24 cellular contexts compared by ENCODE assay signal in genomic region chr1:151265446-151266236, GRCh38. TPM values are rescaled to one million over a fixed set of nuclear protein-coding genes. Genes with fewer than 3 reads are reported as not detected.
DNase-seq lines count a peak whose midpoint lies in the region; ATAC-seq, FAIRE-seq and TF ChIP-seq lines count a peak whose summit lies in the region.
"Had no signal": no experiment of that assay in that cellular context is flagged by ENCODE, and none has a peak within 500 bp of the region (broad histone marks: within the 10 kb centered on the region; RNA-seq: fewer than 3 reads in every experiment).

No MANE protein-coding gene starts in this region.

- BruUV-seq in PC-3 (replicated peaks; lab: Mats Ljungman, UMichigan), result TSS peak; percentile 35

- no peak overlapping the region for H3K4me2 ChIP-seq in PC-3 (ENCODE audit: low read length)

- H3K9ac ChIP-seq in PC-3 (ENCODE audit: low read length), result no peak overlapping the region

- no peaks in the 10 kb centered on the region for H3F3A ChIP-seq in PC-3 (ENCODE audit: low read length, unreplicated experiment)

- no peaks in the 10 kb centered on the region for H3K4me1 ChIP-seq in CD4-positive, CD25-positive, alpha-beta regulatory T cell (ENCODE audit: control insufficient read depth, insufficient read depth, low read length, poor library complexity, severe bottlenecking)
- H3K4me1 ChIP-seq in PC-3 (ENCODE audit: insufficient read depth, low read length) (no peaks in the 10 kb centered on the region), pancreas (no peaks in the 10 kb centered on the region)
- H3K4me1 ChIP-seq: thyroid gland had no signal

- peak overlapping the region; percentile 38 to 82 (median 52) for H3K27ac Mint-ChIP-seq in CD4-positive, CD25-positive, alpha-beta regulatory T cell
- H3K27ac Mint-ChIP-seq: activated naive CD4-positive, alpha-beta T cell treated with anti-CD3 and anti-CD28 coated beads, Interleukin-2, amount 10 ng/mL, durations not matched to agents 7 days and 5 days had no signal

- peaks cover 44% of the 10 kb centered on the region for H3K36me3 ChIP-seq in CD4-positive, CD25-positive, alpha-beta regulatory T cell (ENCODE audit: control insufficient read depth, insufficient read depth, low read length)
- H3K36me3 ChIP-seq in PC-3 (ENCODE audit: low read depth, low read length) (peaks cover 61% of the 10 kb centered on the region), pancreas (peaks cover 0 to 33% (median 27%) of the 10 kb centered on the region in 3 donors)

- POLR2A ChIA-PET in PC-3 (lab: Charles Lee; ENCODE audit: unreplicated experiment), result no interaction called here

- DNase-seq in CD4-positive, CD25-positive, alpha-beta regulatory T cell, result no peak
- no peak for DNase-seq in PC-3
- peak; percentile 88 for DNase-seq in left lobe of liver (ENCODE audit: low spot score)
- DNase-seq in pancreas, result no peak
- DNase-seq in NCI-H510A (lab: John Stamatoyannopoulos, UW), result no peak
- no peak for DNase-seq in A172 (ENCODE audit: low spot score)
- DNase-seq: activated CD4-positive, alpha-beta T cell treated with anti-CD3 and anti-CD28 coated beads for 1 hour; activated CD8-positive, alpha-beta T cell treated with anti-CD3 and anti-CD28 coated beads, Interleukin-2, amount 10 ng/mL, durations not matched to agents 7 days and 5 days; activated naive CD4-positive, alpha-beta T cell treated with anti-CD3 and anti-CD28 coated beads, Interleukin-2, amount 10 ng/mL, durations not matched to agents 7 days and 5 days; CD8-positive, alpha-beta memory T cell; dermis blood vessel endothelial cell; GDM1; Karpas-422; MV-4-11; NCI-H2171; NCI-H524; stimulated activated CD4-positive, alpha-beta T cell treated with anti-CD3 and anti-CD28 coated beads, Interleukin-4, amount 100 ng/mL, for 24 hours; stimulated activated naive CD4-positive, alpha-beta T cell treated with Interleukin-2 at 50 U/mL for 16 hours; T-helper 1 cell; thyroid gland had no signal

- no peak overlapping the region for H3K4me3 Mint-ChIP-seq in CD4-positive, CD25-positive, alpha-beta regulatory T cell
- H3K4me3 Mint-ChIP-seq: activated CD8-positive, alpha-beta T cell treated with anti-CD3 and anti-CD28 coated beads, Interleukin-2, amount 10 ng/mL, durations not matched to agents 7 days and 5 days; activated naive CD4-positive, alpha-beta T cell treated with anti-CD3 and anti-CD28 coated beads, Interleukin-2, amount 10 ng/mL, durations not matched to agents 7 days and 5 days; CD8-positive, alpha-beta memory T cell; central memory CD8-positive, alpha-beta T cell had no signal

- H3K9me2 ChIP-seq in PC-3 (replicated peaks; ENCODE audit: low read length), result no peaks in the 10 kb centered on the region

- no peak for ATAC-seq in CD4-positive, CD25-positive, alpha-beta regulatory T cell (ENCODE audit: low read depth in 2 of 2)
- no peak for ATAC-seq in PC-3
- peak; percentile 88 for ATAC-seq in left lobe of liver
- ATAC-seq in pancreas, result peak in 3 of 4 donors; percentile 44 to 64 (median 59)
- no peak for ATAC-seq in HG02759 (IDR thresholded peaks at IDR 0.05; ENCODE audit: unreplicated experiment)
- ATAC-seq: activated CD8-positive, alpha-beta T cell treated with anti-CD3 and anti-CD28 coated beads, Interleukin-2, amount 10 ng/mL, durations not matched to agents 7 days and 5 days had no signal

- intact Hi-C loops in PC-3 (cut with micrococcal nuclease), result no loop called here
- intact Hi-C loops in pancreas (cut with DNase I), result no loop called here

- H3K36me3 Mint-ChIP-seq in CD4-positive, CD25-positive, alpha-beta regulatory T cell, result peaks cover 45% of the 10 kb centered on the region

- H3K27me3 Mint-ChIP-seq in CD4-positive, CD25-positive, alpha-beta regulatory T cell, result no peaks in the 10 kb centered on the region
- H3K27me3 Mint-ChIP-seq: activated naive CD4-positive, alpha-beta T cell treated with anti-CD3 and anti-CD28 coated beads, Interleukin-2, amount 10 ng/mL, durations not matched to agents 7 days and 5 days; CD8-positive, alpha-beta memory T cell; central memory CD8-positive, alpha-beta T cell had no signal

- no peaks in the 10 kb centered on the region for H3K9me3 Mint-ChIP-seq in CD4-positive, CD25-positive, alpha-beta regulatory T cell
- H3K9me3 Mint-ChIP-seq: activated naive CD4-positive, alpha-beta T cell treated with anti-CD3 and anti-CD28 coated beads, Interleukin-2, amount 10 ng/mL, durations not matched to agents 7 days and 5 days; CD8-positive, alpha-beta memory T cell; central memory CD8-positive, alpha-beta T cell had no signal

- no peak for TF ChIP-seq CTCF in PC-3 (conservative IDR thresholded peaks at IDR 0.05; ENCODE audit: low read depth, low read length)
- TF ChIP-seq CTCF in pancreas (IDR thresholded peaks at IDR 0.05), result no peak

- no peak overlapping the region for H2AFZ ChIP-seq in PC-3 (ENCODE audit: low read length)

- H4K20me1 ChIP-seq in PC-3 (ENCODE audit: low read length), result no peaks in the 10 kb centered on the region

- no peaks in the 10 kb centered on the region for H3K27me3 ChIP-seq in CD4-positive, CD25-positive, alpha-beta regulatory T cell (ENCODE audit: control insufficient read depth, insufficient read depth, low read length)
- H3K27me3 ChIP-seq in PC-3 (ENCODE audit: low read length) (no peaks in the 10 kb centered on the region), pancreas (no peaks in the 10 kb centered on the region)
- H3K27me3 ChIP-seq: thyroid gland had no signal

- H3K4me3 ChIP-seq in CD4-positive, CD25-positive, alpha-beta regulatory T cell (ENCODE audit: low read depth, low read length), result no peak overlapping the region
- H3K4me3 ChIP-seq in PC-3 (ENCODE audit: low read length), result no peak overlapping the region
- no peak overlapping the region for H3K4me3 ChIP-seq in pancreas
- H3K4me3 ChIP-seq: thyroid gland had no signal

- H3K9me3 ChIP-seq in CD4-positive, CD25-positive, alpha-beta regulatory T cell (ENCODE audit: control insufficient read depth in 2 of 2, low read length in 2 of 2), result no peaks in the 10 kb centered on the region
- H3K9me3 ChIP-seq in PC-3 (ENCODE audit: low read length), result no peaks in the 10 kb centered on the region
- H3K9me3 ChIP-seq in pancreas, result no peaks in the 10 kb centered on the region
- H3K9me3 ChIP-seq: thyroid gland had no signal

- no peak overlapping the region for H3K27ac ChIP-seq in CD4-positive, CD25-positive, alpha-beta regulatory T cell (ENCODE audit: insufficient read depth, low read length, poor library complexity, severe bottlenecking)
- H3K27ac ChIP-seq in PC-3 (ENCODE audit: low read length), result no peak overlapping the region
- H3K27ac ChIP-seq in pancreas, result no peak overlapping the region
- H3K27ac ChIP-seq: thyroid gland had no signal

- H3K79me2 ChIP-seq in PC-3 (ENCODE audit: low read length), result peaks cover 17% of the 10 kb centered on the region

- CTCF ChIA-PET in PC-3 (lab: Charles Lee), result no interaction called here

- peaks cover 0 to 3% (median 0%) of the 10 kb centered on the region in 4 donors for H3K4me1 Mint-ChIP-seq in CD4-positive, CD25-positive, alpha-beta regulatory T cell
- H3K4me1 Mint-ChIP-seq: activated naive CD4-positive, alpha-beta T cell treated with anti-CD3 and anti-CD28 coated beads, Interleukin-2, amount 10 ng/mL, durations not matched to agents 7 days and 5 days; central memory CD8-positive, alpha-beta T cell had no signal

- 77 to 78% methylated on average over 14 of the region's 14 CpGs for WGBS in pancreas, 2 donors

- no peak for FAIRE-seq in pancreas (lab: Jason Lieb, UNC)
- FAIRE-seq: RCC 7860, TTC549 had no signal

RNA-seq across cellular contexts. Expression of gene PSMD4, which starts 11.1 kb away (rescaled TPM):
- 91.6 TPM for total RNA-seq in CD4-positive, CD25-positive, alpha-beta regulatory T cell
- polyA plus RNA-seq in CD4-positive, CD25-positive, alpha-beta regulatory T cell, result 100 to 1,000 TPM; 242 to 392 (median 297) TPM
- total RNA-seq in PC-3 (2014; rRNA removed) (404 and 469 TPM in 2 replicates), left lobe of liver (80.6 TPM), pancreas (10 to 100 TPM; 53.7 to 83.6 (median 74.9) TPM)
- polyA plus RNA-seq in pancreas, result 100 to 1,000 TPM in 1 of 2 donors, 10 to 100 TPM in 1; 95.0 to 104 TPM
- 568 and 570 TPM in 2 replicates for total RNA-seq in A172 (2014; rRNA removed; shearing (Covaris generic))

RNA-seq across cellular contexts. Expression of gene ZNF687, which starts 16.5 kb away (rescaled TPM):
- total RNA-seq in CD4-positive, CD25-positive, alpha-beta regulatory T cell, result 31.9 TPM
- polyA plus RNA-seq in CD4-positive, CD25-positive, alpha-beta regulatory T cell, result 1 to 10 TPM in 3 of 4 donors, under 1 TPM in 1; 0.46 to 1.9 (median 1.4) TPM
- total RNA-seq in PC-3 (2014; rRNA removed) (24.6 and 30.3 TPM in 2 replicates), left lobe of liver (13.6 TPM), pancreas (10 to 100 TPM; 14.8 to 23.4 (median 17.2) TPM)
- polyA plus RNA-seq in pancreas, result 10 to 100 TPM in 1 of 2 donors, 1 to 10 TPM in 1; 9.8 to 14.3 TPM
- total RNA-seq in A172 (2014; rRNA removed; shearing (Covaris generic)), result 34.7 and 36.2 TPM in 2 replicates

Comparison
In these comparisons a context has a peak if more than half of its experiments do, and no peak if none do; other contexts are left out.
1. ATAC-seq: peak in left lobe of liver (single experiment) and pancreas (3 of 4); none in CD4-positive, CD25-positive, alpha-beta regulatory T cell (0 of 2), PC-3 (single experiment) and HG02759 (single experiment).